Comparison of ENCODE assay signal across 19 cellular contexts in the genomic region with DNA sequence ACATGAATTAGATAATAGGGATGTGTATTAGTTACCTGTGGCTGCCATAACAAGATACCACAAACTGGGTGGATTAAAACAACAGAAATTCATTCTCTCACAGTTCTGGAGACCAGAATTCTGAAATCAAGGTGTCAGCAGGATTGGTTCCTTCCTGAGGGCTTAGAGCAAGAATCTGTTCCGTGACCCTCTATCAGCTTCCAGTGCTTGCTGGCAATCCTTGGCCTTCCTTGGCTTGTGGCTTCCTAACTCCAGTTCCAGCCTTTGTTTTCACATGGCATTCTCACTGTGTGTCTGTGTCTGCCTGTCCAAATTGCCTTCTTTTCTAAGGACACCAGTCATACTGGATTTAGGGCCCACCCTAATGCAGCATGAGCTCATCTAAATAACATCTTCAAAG.
DNase-seq lines count a peak whose midpoint lies in the region; ATAC-seq and TF ChIP-seq lines count a peak whose summit lies in the region.
"Had no signal": no experiment of that assay in that cellular context is flagged by ENCODE, and none has a peak within 500 bp of the region (broad histone marks: within the 10 kb centered on the region; RNA-seq: fewer than 3 reads in every experiment).

No MANE protein-coding gene starts in this region.

- peaks cover 13% of the 10 kb centered on the region for H3K9me1 ChIP-seq in IMR-90 (ENCODE audit: insufficient read depth, low read length)

- BruUV-seq in IMR-90 (replicated peaks; lab: Mats Ljungman, UMichigan) (no TSS peak), A673 (replicated peaks; lab: Mats Ljungman, UMichigan) (no TSS peak), OCI-LY7 (replicated peaks; lab: Mats Ljungman, UMichigan) (no TSS peak)

- H4K8ac ChIP-seq in IMR-90 (ENCODE audit: low read depth in 2 of 2, low read length in 2 of 2) = no peak overlapping the region

- H3K9me2 ChIP-seq in OCI-LY7 (ENCODE audit: insufficient read depth, low read length) = no peaks in the 10 kb centered on the region

- H3K4ac ChIP-seq in IMR-90 (ENCODE audit: low read depth, low read length) = peak overlapping the region; percentile 15; the same call in 1 of the 2 replicates

- H3K36me3 ChIP-seq in IMR-90 (ENCODE audit: control insufficient read depth, insufficient read depth, low read length) (no peaks in the 10 kb centered on the region), ascending aorta (no peaks in the 10 kb centered on the region), A673 (ENCODE audit: insufficient read depth, low read length, poor library complexity, severe bottlenecking) (no peaks in the 10 kb centered on the region), OCI-LY7 (ENCODE audit: insufficient read depth, low read length) (no peaks in the 10 kb centered on the region), mucosa of descending colon (ENCODE audit: low read depth) (no peaks in the 10 kb centered on the region)
- H3K36me3 ChIP-seq: BLaER1, MG63 had no signal

- H2BK20ac ChIP-seq in IMR-90 (ENCODE audit: low read depth, low read length) = no peak overlapping the region

- no peak for TF ChIP-seq CTCF in IMR-90 (conservative IDR thresholded peaks at IDR 0.05; ENCODE audit: low read depth, low read length)
- TF ChIP-seq CTCF in ascending aorta (IDR thresholded peaks at IDR 0.05) = no peak
- TF ChIP-seq CTCF in A673 (conservative IDR thresholded peaks at IDR 0.05; ENCODE audit: low read depth, low read length) = no peak
- TF ChIP-seq CTCF in OCI-LY7 (conservative IDR thresholded peaks at IDR 0.05; ENCODE audit: low read length) = no peak
- no peak for TF ChIP-seq CTCF in mucosa of descending colon (IDR thresholded peaks at IDR 0.05)

- TF ChIP-seq POLR2A in IMR-90 (IDR thresholded peaks at IDR 0.05; ENCODE audit: low read depth, low read length) = no peak

- ATAC-seq in IMR-90 (ENCODE audit: low read depth) (no peak), left ventricle myocardium superior (peak; percentile 23), mucosa of descending colon (no peak)
- ATAC-seq: K562 had no signal

- no peak overlapping the region for H2BK15ac ChIP-seq in IMR-90 (ENCODE audit: low read depth, low read length)

- peak overlapping the region; percentile 23; the same call in 1 of the 2 replicates for H3K18ac ChIP-seq in IMR-90 (ENCODE audit: low read depth, low read length)

- intact Hi-C loops in IMR-90 (cut with micrococcal nuclease) = no loop called here
- intact Hi-C loops in ascending aorta (cut with DNase I) = no loop called here
- intact Hi-C loops in left ventricle myocardium superior (cut with micrococcal nuclease) = no loop called here
- intact Hi-C loops in A673 (cut with micrococcal nuclease; ENCODE audit: unreplicated experiment) = no loop called here
- intact Hi-C loops in OCI-LY7 (cut with micrococcal nuclease; ENCODE audit: unreplicated experiment) = no loop called here
- intact Hi-C loops in mucosa of descending colon (cut with DNase I, micrococcal nuclease) = no loop called here

- no peak overlapping the region for H2BK120ac ChIP-seq in IMR-90 (ENCODE audit: low read depth, low read length)

- no peaks in the 10 kb centered on the region for H3K79me2 ChIP-seq in OCI-LY7 (ENCODE audit: insufficient read depth, low read depth, low read length)

- TF ChIP-seq RAD21 in IMR-90 (IDR thresholded peaks at IDR 0.05; ENCODE audit: low read length) = no peak

- H2AK5ac ChIP-seq in IMR-90 (ENCODE audit: low read depth, low read length) = peak overlapping the region; percentile 27; the same call in 1 of the 2 replicates

- H3K4me3 ChIP-seq in IMR-90 (ENCODE audit: insufficient read depth, low read depth, low read length) (no peak overlapping the region), ascending aorta (no peak overlapping the region), A673 (ENCODE audit: low read depth, low read length, poor library complexity, severe bottlenecking) (no peak overlapping the region), OCI-LY7 (ENCODE audit: low read depth, low read length, poor library complexity, severe bottlenecking) (no peak overlapping the region), mucosa of descending colon (no peak overlapping the region)
- H3K4me3 ChIP-seq: BLaER1, K562, MG63 had no signal

- POLR2A ChIA-PET in IMR-90 (lab: Charles Lee; ENCODE audit: unreplicated experiment) = no interaction called here
- POLR2A ChIA-PET in A673 (lab: Charles Lee; ENCODE audit: low non-redundant PET) = no interaction called here
- POLR2A ChIA-PET in OCI-LY7 (lab: Charles Lee) = no interaction called here

- H3K27me3 ChIP-seq in IMR-90 (ENCODE audit: control insufficient read depth, insufficient read depth, low read length) = no peaks in the 10 kb centered on the region
- no peaks in the 10 kb centered on the region for H3K27me3 ChIP-seq in ascending aorta
- peaks cover 12% of the 10 kb centered on the region for H3K27me3 ChIP-seq in A673 (replicated peaks; ENCODE audit: insufficient read depth, low read depth, low read length, poor library complexity)
- H3K27me3 ChIP-seq: BLaER1, MG63 had no signal

- no peak overlapping the region for H2AK9ac ChIP-seq in IMR-90 (replicated peaks; ENCODE audit: low read depth, low read length, poor library complexity)

- H2AFZ ChIP-seq in IMR-90 (replicated peaks; ENCODE audit: low read length, poor library complexity) = no peak overlapping the region
- H2AFZ ChIP-seq in OCI-LY7 (ENCODE audit: low read length) = no peak overlapping the region

- dilution Hi-C loops in IMR-90 (cut with HindIII; ENCODE audit: low sequenced_read_pairs, unreplicated experiment) = no loop called here

- H2BK5ac ChIP-seq in IMR-90 (ENCODE audit: low read depth, low read length, poor library complexity, severe bottlenecking) = no peak overlapping the region

- DNase-seq in IMR-90 (no peak), ascending aorta (ENCODE audit: low spot score in 2 of 2) (no peak), left ventricle myocardium superior (no peak), pulmonary artery endothelial cell (ENCODE audit: low read depth, low spot score) (peak; percentile 92), A673 (ENCODE audit: low spot score) (no peak), OCI-LY7 (ENCODE audit: low spot score) (no peak), mucosa of descending colon (no peak)
- DNase-seq: CD4-positive, alpha-beta T cell; COR-L47; DMS79 treated with DMSO at 0.1 percent for 48 hours; MG63; NCI-H1417; NCI-H1694 treated with DMSO at 0.1 percent for 48 hours; NCI-H2081 treated with DMSO at 0.1 percent for 48 hours; NCI-H446; NCI-H526; SHP77 treated with DMSO at 0.1 percent for 48 hours had no signal

- CTCF ChIA-PET in IMR-90 (lab: Yijun Ruan, JAX) = no interaction called here
- CTCF ChIA-PET in A673 (lab: Charles Lee) = no interaction called here
- CTCF ChIA-PET in OCI-LY7 (lab: Charles Lee; ENCODE audit: unreplicated experiment) = no interaction called here

- in situ Hi-C loops in IMR-90 (cut with MboI; ENCODE audit: low sequenced_read_pairs) = no loop called here

- H4K20me1 ChIP-seq in IMR-90 (ENCODE audit: insufficient read depth, low read length) (0 out of 2 replicates have a peak, but pooled peaks cover 3% of the 10 kb centered on the region), OCI-LY7 (ENCODE audit: insufficient read depth, low read length) (no peaks in the 10 kb centered on the region)
- H4K20me1 ChIP-seq: BLaER1 had no signal

- no peak overlapping the region for H3K9ac ChIP-seq in IMR-90 (ENCODE audit: low read depth, low read length)
- H3K9ac ChIP-seq: BLaER1 had no signal

- 100% methylated on average over 1 of the region's 1 CpG; no CpG with 5 or more reads in 1 of the 2 experiments for WGBS in IMR-90 (ENCODE audit: extremely low coverage in 2 of 2, insufficient read length in 1 of 2), 2 experiments

- H4K5ac ChIP-seq in IMR-90 (ENCODE audit: low read depth, low read length) = peak overlapping the region; percentile 42; the same call in 1 of the 2 replicates

- H3K4me2 ChIP-seq in IMR-90 (ENCODE audit: low read depth, low read length) (no peak overlapping the region), OCI-LY7 (ENCODE audit: low read length) (no peak overlapping the region)
- H3K4me2 ChIP-seq: BLaER1 had no signal

- peaks cover 3 to 4% of the 10 kb centered on the region in 2 experiments; a peak in 1 of 4 replicates for H3K79me1 ChIP-seq in IMR-90 (ENCODE audit: low read depth in 1 of 2, low read length in 2 of 2)

- no peaks in the 10 kb centered on the region for H3K9me3 ChIP-seq in IMR-90 (ENCODE audit: control insufficient read depth, insufficient read depth, low read length)
- no peaks in the 10 kb centered on the region for H3K9me3 ChIP-seq in ascending aorta
- no peaks in the 10 kb centered on the region for H3K9me3 ChIP-seq in A673 (ENCODE audit: low read depth, low read length, poor library complexity, severe bottlenecking)
- H3K9me3 ChIP-seq in OCI-LY7 (ENCODE audit: low read length) = no peaks in the 10 kb centered on the region
- H3K9me3 ChIP-seq in mucosa of descending colon = no peaks in the 10 kb centered on the region
- H3K9me3 ChIP-seq: BLaER1 had no signal

- H3K23ac ChIP-seq in IMR-90 (ENCODE audit: low read depth, low read length) = no peak overlapping the region

- H3K14ac ChIP-seq in IMR-90 (replicated peaks; ENCODE audit: low read depth, low read length) = no peak overlapping the region

- H3K56ac ChIP-seq in IMR-90 (ENCODE audit: extremely low read depth, insufficient read depth, low read length) = no peak overlapping the region

- no peak overlapping the region for H4K91ac ChIP-seq in IMR-90 (ENCODE audit: insufficient read depth, low read depth, low read length)

- H3K4me1 ChIP-seq in IMR-90 (ENCODE audit: control insufficient read depth, insufficient read depth, low read length) = peaks cover 13% of the 10 kb centered on the region
- peaks cover 0 to 3% of the 10 kb centered on the region in 2 donors for H3K4me1 ChIP-seq in ascending aorta
- no peaks in the 10 kb centered on the region for H3K4me1 ChIP-seq in A673 (ENCODE audit: insufficient read depth, low read length, poor library complexity, severe bottlenecking)
- no peaks in the 10 kb centered on the region for H3K4me1 ChIP-seq in OCI-LY7 (ENCODE audit: insufficient read depth, low read length, poor library complexity, severe bottlenecking)
- H3K4me1 ChIP-seq in mucosa of descending colon (ENCODE audit: low read depth) = no peaks in the 10 kb centered on the region
- H3K4me1 ChIP-seq: BLaER1 had no signal

- H3K27ac ChIP-seq in IMR-90 (ENCODE audit: insufficient read depth, low read length) (peak overlapping the region; percentile 44; the same call in 1 of the 2 replicates), ascending aorta (peak overlapping the region; percentile 37 to 58), A673 (ENCODE audit: low read depth, low read length, poor library complexity, severe bottlenecking) (no peak overlapping the region), OCI-LY7 (ENCODE audit: low read depth, low read length, poor library complexity, severe bottlenecking) (no peak overlapping the region)
- H3K27ac ChIP-seq: BLaER1 had no signal

TF ChIP-seq in IMR-90, 13 proteins besides CTCF, POLR2A, EP300 and RAD21 (continues in another document):
- TF ChIP-seq NFE2L2 (IDR thresholded peaks at IDR 0.05; ENCODE audit: low read depth, low read length) = no peak

Comparison
In these comparisons a context has a peak if more than half of its experiments do, and no peak if none do; other contexts are left out.
1. H3K27ac ChIP-seq: peak in IMR-90 (single experiment) and ascending aorta (2 of 2); none in A673 (single experiment) and OCI-LY7 (single experiment).